In the genomic region with DNA sequence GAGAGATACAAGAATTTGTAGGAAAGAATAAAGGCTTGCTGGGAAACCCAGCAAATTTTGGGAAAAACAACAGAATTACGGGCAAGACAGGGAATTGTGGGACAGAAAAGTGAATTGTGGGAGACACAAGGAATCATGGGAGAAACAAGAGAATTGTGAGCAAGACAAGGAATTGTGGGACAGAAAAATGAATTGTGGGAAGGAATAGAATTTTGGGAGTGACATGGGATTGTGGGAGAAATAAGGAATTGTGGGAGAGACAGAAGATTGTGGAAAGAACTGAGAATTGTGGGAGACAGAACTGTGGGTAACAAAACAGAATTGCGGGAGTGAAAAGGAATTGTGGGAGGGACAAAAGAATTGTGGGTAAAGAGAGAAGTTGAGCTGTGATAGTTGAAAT, we compare ENCODE assay signal across 1 cellular context.
A peak's percentile ranks its signal among the peaks of the same experiment; 100 is the strongest.
TF ChIP-seq lines count a peak whose summit lies in the region.

No MANE protein-coding gene starts in this region.

TF ChIP-seq in HEK293, 187 proteins besides CTCF, POLR2A, EP300 and RAD21:
- TF ChIP-seq ZBTB20 (tag by site-specific recombination; IDR thresholded peaks at IDR 0.05): no peak
- no peak for TF ChIP-seq KLF1 (tag by site-specific recombination; IDR thresholded peaks at IDR 0.05)
- TF ChIP-seq REPIN1 (tag by site-specific recombination; IDR thresholded peaks at IDR 0.05; ENCODE audit: low read depth): no peak
- peak; percentile 96 for TF ChIP-seq ZNF76 (tag by site-specific recombination; IDR thresholded peaks at IDR 0.05; ENCODE audit: borderline replicate concordance, low read depth)
- no peak for TF ChIP-seq ZNF157 (tag by site-specific recombination; IDR thresholded peaks at IDR 0.05)
- no peak for TF ChIP-seq IKZF3 (tag by site-specific recombination; IDR thresholded peaks at IDR 0.05)
- TF ChIP-seq SP3 (tag by site-specific recombination; IDR thresholded peaks at IDR 0.05): 0 out of 2 replicates have a peak, but pooled peaks have one; percentile 12
- peak; percentile 48 for TF ChIP-seq SETDB1 (IDR thresholded peaks at IDR 0.05; ENCODE audit: insufficient read length, low read length)
